Comparison of ENCODE assay signal across 8 cellular contexts in genomic region chr14:99415496-99416281, GRCh38.
DNase-seq lines count a peak whose midpoint lies in the region; ATAC-seq and TF ChIP-seq lines count a peak whose summit lies in the region.

No MANE protein-coding gene starts in this region.

- H3K27ac ChIP-seq in GM23338 (ENCODE audit: low read depth), result 0 out of 2 replicates have a peak overlapping the region, but pooled peaks have one; percentile 7
- no peak overlapping the region for H3K27ac ChIP-seq in PC-3 (ENCODE audit: low read length)
- no peak overlapping the region for H3K27ac ChIP-seq in ovary

- 0 to 2% (median 1%) methylated on average over 2 of the region's 2 CpGs for WGBS in ovary, 3 donors

- no peak overlapping the region for H3K9ac ChIP-seq in PC-3 (ENCODE audit: low read length)

- peak; percentile 38 for ATAC-seq in GM23338
- ATAC-seq in PC-3, result peak; percentile 94
- ATAC-seq in activated T-helper 17 cell treated with anti-CD3 and anti-CD28 coated beads, Interleukin-2, amount 50 U/mL, for 72 hours (replicated peaks), result peak; percentile 81
- ATAC-seq in HG02588 (IDR thresholded peaks at IDR 0.05; ENCODE audit: unreplicated experiment), result no peak

- intact Hi-C loops in PC-3 (cut with micrococcal nuclease) (loop anchor here (1.0 to 2.0 kb wide), 3 partner anchors 19 to 95 kb away; no protein-coding TSS in a partner anchor), ovary (cut with DNase I) (no loop called here)

- H3K4me3 ChIP-seq in GM23338 (peak overlapping the region; percentile 10; the same call in 1 of the 2 replicates), PC-3 (ENCODE audit: low read length) (no peak overlapping the region), ovary (no peak overlapping the region)

- TF ChIP-seq EP300 in ovary (IDR thresholded peaks at IDR 0.05), result no peak

- POLR2A ChIA-PET in PC-3 (lab: Charles Lee; ENCODE audit: unreplicated experiment), result no interaction called here

- TF ChIP-seq POLR2A in ovary (IDR thresholded peaks at IDR 0.05), result no peak

- H3F3A ChIP-seq in GM23338 (replicated peaks; ENCODE audit: low read depth) (peaks cover 3% of the 10 kb centered on the region), PC-3 (ENCODE audit: low read length, unreplicated experiment) (no peaks in the 10 kb centered on the region)

- H3K9me3 Mint-ChIP-seq in GM23338, result no peaks in the 10 kb centered on the region
- no peaks in the 10 kb centered on the region for H3K9me3 Mint-ChIP-seq in activated T-helper 17 cell treated with anti-CD3 and anti-CD28 coated beads, Interleukin-2, amount 50 U/mL, for 72 hours

- H2AFZ ChIP-seq in GM23338 (no peak overlapping the region), PC-3 (ENCODE audit: low read length) (no peak overlapping the region)

- H3K27me3 Mint-ChIP-seq in GM23338 (ENCODE audit: insufficient read depth, low read depth, poor library complexity), result peaks cover 10% of the 10 kb centered on the region
- no peaks in the 10 kb centered on the region for H3K27me3 Mint-ChIP-seq in activated T-helper 17 cell treated with anti-CD3 and anti-CD28 coated beads, Interleukin-2, amount 50 U/mL, for 72 hours

- H3K36me3 ChIP-seq in GM23338 (ENCODE audit: insufficient read depth) (no peaks in the 10 kb centered on the region), PC-3 (ENCODE audit: low read depth, low read length) (no peaks in the 10 kb centered on the region), ovary (no peaks in the 10 kb centered on the region)

- H4K20me1 ChIP-seq in GM23338 (replicated peaks; ENCODE audit: insufficient read depth), result no peaks in the 10 kb centered on the region
- no peaks in the 10 kb centered on the region for H4K20me1 ChIP-seq in PC-3 (ENCODE audit: low read length)

- H3K4me1 ChIP-seq in GM23338 (ENCODE audit: insufficient read depth) (peaks cover 57% of the 10 kb centered on the region), PC-3 (ENCODE audit: insufficient read depth, low read length) (no peaks in the 10 kb centered on the region), ovary (ENCODE audit: insufficient read depth) (no peaks in the 10 kb centered on the region)

- peak overlapping the region; percentile 2; the same call in 2 of the 3 replicates for H3K4me3 Mint-ChIP-seq in GM23338
- H3K4me3 Mint-ChIP-seq in activated T-helper 17 cell treated with anti-CD3 and anti-CD28 coated beads, Interleukin-2, amount 50 U/mL, for 72 hours, result no peak overlapping the region

- no peaks in the 10 kb centered on the region for H3K9me2 ChIP-seq in GM23338 (ENCODE audit: insufficient read depth)
- H3K9me2 ChIP-seq in PC-3 (replicated peaks; ENCODE audit: low read length), result no peaks in the 10 kb centered on the region

- peaks cover 3% of the 10 kb centered on the region; the same call in 1 of the 3 replicates for H3K36me3 Mint-ChIP-seq in GM23338 (ENCODE audit: low read depth)
- peaks cover 44% of the 10 kb centered on the region for H3K36me3 Mint-ChIP-seq in activated T-helper 17 cell treated with anti-CD3 and anti-CD28 coated beads, Interleukin-2, amount 50 U/mL, for 72 hours (ENCODE audit: low read depth)

- H3K27ac Mint-ChIP-seq in GM23338, result peak overlapping the region; percentile 0; the same call in 1 of the 2 replicates
- H3K27ac Mint-ChIP-seq in activated T-helper 17 cell treated with anti-CD3 and anti-CD28 coated beads, Interleukin-2, amount 50 U/mL, for 72 hours, result peak overlapping the region; percentile 64

- DNase-seq in GM04503 (ENCODE audit: low read depth) (peak; percentile 76), GM23338 (ENCODE audit: low spot score) (peak; percentile 92), Kasumi-1 (lab: John Stamatoyannopoulos, UW) (peak; percentile 88 to 89), PC-3 (peak; percentile 88), foreskin melanocyte (peak; percentile 65), ovary (peak in 1 of 5 donors; percentile 42)

- H3K27me3 ChIP-seq in GM23338 (ENCODE audit: insufficient read depth) (no peaks in the 10 kb centered on the region), PC-3 (ENCODE audit: low read length) (no peaks in the 10 kb centered on the region), ovary (no peaks in the 10 kb centered on the region)

- peak overlapping the region; percentile 67 for H3K4me2 ChIP-seq in GM23338
- H3K4me2 ChIP-seq in PC-3 (ENCODE audit: low read length), result no peak overlapping the region

- H3K4me1 Mint-ChIP-seq in GM23338, result peaks cover 59% of the 10 kb centered on the region
- peaks cover 26% of the 10 kb centered on the region for H3K4me1 Mint-ChIP-seq in activated T-helper 17 cell treated with anti-CD3 and anti-CD28 coated beads, Interleukin-2, amount 50 U/mL, for 72 hours

- TF ChIP-seq CTCF in GM23338 (conservative IDR thresholded peaks at IDR 0.05; ENCODE audit: low read depth in 2 of 2), result peak; percentile 94
- TF ChIP-seq CTCF in PC-3 (conservative IDR thresholded peaks at IDR 0.05; ENCODE audit: low read depth, low read length), result peak; percentile 90
- TF ChIP-seq CTCF in ovary (IDR thresholded peaks at IDR 0.05), result peak; percentile 32 to 71 (median 44)

- no TSS peak for BruUV-seq in PC-3 (replicated peaks; lab: Mats Ljungman, UMichigan)

- H3K9me3 ChIP-seq in PC-3 (ENCODE audit: low read length), result no peaks in the 10 kb centered on the region
- H3K9me3 ChIP-seq in ovary, result no peaks in the 10 kb centered on the region

- H3K79me2 ChIP-seq in GM23338 (replicated peaks; ENCODE audit: insufficient read depth) (0 out of 2 replicates have a peak, but pooled peaks cover 12% of the 10 kb centered on the region), PC-3 (ENCODE audit: low read length) (no peaks in the 10 kb centered on the region)

- CTCF ChIA-PET in PC-3 (lab: Charles Lee), result interaction anchor here (0.5 to 2.0 kb wide), 8 partner anchors 12 to 423 kb away, joined by 3 to 16 read pairs (median 6); no protein-coding TSS in a partner anchor

TF ChIP-seq in GM23338, 12 proteins besides CTCF, POLR2A, EP300 and RAD21:
- TF ChIP-seq POLR2AphosphoS5 (IDR thresholded peaks at IDR 0.05; ENCODE audit: low read depth), result no peak
- 0 out of 2 replicates have a peak, but pooled peaks have one; percentile 37 for TF ChIP-seq CREB1 (CRISPR knock-in tag; IDR thresholded peaks at IDR 0.05; ENCODE audit: low read depth)
- TF ChIP-seq NANOG (IDR thresholded peaks at IDR 0.05; ENCODE audit: borderline replicate concordance), result no peak
- no peak for TF ChIP-seq ETS1 (IDR thresholded peaks at IDR 0.05)

Comparison
In these comparisons a context has a peak if more than half of its experiments do, and no peak if none do; other contexts are left out.
1. CTCF ChIP-seq: peak in every context shown above with its lines; median percentile 94 in GM23338; 90 in PC-3; 44 in ovary.